8 cellular contexts compared by ENCODE assay signal in genomic region chr11:32829157-32829679, GRCh38. TPM values are rescaled to one million over a fixed set of nuclear protein-coding genes. Genes with fewer than 3 reads are reported as not detected.
DNase-seq lines count a peak whose midpoint lies in the region; ATAC-seq and TF ChIP-seq lines count a peak whose summit lies in the region.

No MANE protein-coding gene starts in this region.

- no peak for TF ChIP-seq CTCF in HL-60 (IDR thresholded peaks at IDR 0.05; ENCODE audit: insufficient read depth, low read length)
- TF ChIP-seq CTCF in adrenal gland (IDR thresholded peaks at IDR 0.05) = no peak

- no peaks in the 10 kb centered on the region for H3K36me3 ChIP-seq in adrenal gland (replicated peaks in 1 of 2)

- DNase-seq in DMS79 treated with DMSO at 0.1 percent for 48 hours (lab: John Stamatoyannopoulos, UW) (peak; percentile 80), HL-60 (ENCODE audit: low read depth in 1 of 2, low spot score in 1 of 2) (no peak), adrenal gland (no peak), left kidney (ENCODE audit: low read depth, low spot score) (peak; percentile 22), superior temporal gyrus (ENCODE audit: extremely low spot score) (peak; percentile 24), NCI-H128 (lab: John Stamatoyannopoulos, UW; ENCODE audit: unreplicated experiment) (no peak), inferior parietal cortex (ENCODE audit: extremely low spot score) (no peak)

- intact Hi-C loops in adrenal gland (cut with DNase I) = no loop called here

- WGBS in adrenal gland, 4 donors = 4 to 8% (median 5%) methylated on average over 11 to 12 of the region's 12 CpGs

- H3K27me3 ChIP-seq in HL-60 (ENCODE audit: insufficient read depth, poor library complexity, severe bottlenecking) = no peaks in the 10 kb centered on the region
- no peaks in the 10 kb centered on the region for H3K27me3 ChIP-seq in adrenal gland

- H3K27ac ChIP-seq in HL-60 (replicated peaks) (peak overlapping the region; percentile 54), adrenal gland (peak overlapping the region in 4 of 5 donors; percentile 35 to 78 (median 48))

- TF ChIP-seq POLR2A in adrenal gland (IDR thresholded peaks at IDR 0.05) = no peak

- H3K4me3 ChIP-seq in HL-60 (replicated peaks; ENCODE audit: insufficient read depth, low read length) = peak overlapping the region; percentile 82
- H3K4me3 ChIP-seq in adrenal gland = peak overlapping the region; percentile 49 to 79 (median 66)

- peaks cover 0 to 11% of the 10 kb centered on the region in 2 donors for H3K4me1 ChIP-seq in adrenal gland (replicated peaks in 1 of 2)

- no peaks in the 10 kb centered on the region for H3K9me3 ChIP-seq in adrenal gland (replicated peaks in 1 of 3)

- peak; percentile 30 for ATAC-seq in GM19467 (IDR thresholded peaks at IDR 0.05; ENCODE audit: unreplicated experiment)

RNA-seq across cellular contexts. Expression of gene PRRG4, which starts 0.5 kb away (rescaled TPM):
- total RNA-seq in adrenal gland = 1 to 10 TPM in 7 of 8 donors, under 1 TPM in 1; 0.60 to 3.5 (median 1.7) TPM
- polyA plus RNA-seq in adrenal gland = 1 to 10 TPM in 2 of 3 donors, under 1 TPM in 1; 0.97 to 1.3 (median 1.1) TPM

RNA-seq across cellular contexts. Expression of gene CCDC73, which starts 34.8 kb away (rescaled TPM):
- total RNA-seq in adrenal gland = under 1 TPM in 5 of 8 donors, not detected in 3; 0.07 to 0.51 (median 0.19) TPM
- polyA plus RNA-seq in adrenal gland = under 1 TPM in 2 of 3 donors, not detected in 1; 0.16 to 0.27 TPM

Comparison
In these comparisons a context has a peak if more than half of its experiments do, and no peak if none do; other contexts are left out.
1. DNase-seq: peak in DMS79 treated with DMSO at 0.1 percent for 48 hours (single experiment), left kidney (single experiment) and superior temporal gyrus (single experiment); none in HL-60 (0 of 2), adrenal gland (0 of 7), NCI-H128 (single experiment) and inferior parietal cortex (single experiment).